1 cellular context compared by ENCODE assay signal in the genomic region with DNA sequence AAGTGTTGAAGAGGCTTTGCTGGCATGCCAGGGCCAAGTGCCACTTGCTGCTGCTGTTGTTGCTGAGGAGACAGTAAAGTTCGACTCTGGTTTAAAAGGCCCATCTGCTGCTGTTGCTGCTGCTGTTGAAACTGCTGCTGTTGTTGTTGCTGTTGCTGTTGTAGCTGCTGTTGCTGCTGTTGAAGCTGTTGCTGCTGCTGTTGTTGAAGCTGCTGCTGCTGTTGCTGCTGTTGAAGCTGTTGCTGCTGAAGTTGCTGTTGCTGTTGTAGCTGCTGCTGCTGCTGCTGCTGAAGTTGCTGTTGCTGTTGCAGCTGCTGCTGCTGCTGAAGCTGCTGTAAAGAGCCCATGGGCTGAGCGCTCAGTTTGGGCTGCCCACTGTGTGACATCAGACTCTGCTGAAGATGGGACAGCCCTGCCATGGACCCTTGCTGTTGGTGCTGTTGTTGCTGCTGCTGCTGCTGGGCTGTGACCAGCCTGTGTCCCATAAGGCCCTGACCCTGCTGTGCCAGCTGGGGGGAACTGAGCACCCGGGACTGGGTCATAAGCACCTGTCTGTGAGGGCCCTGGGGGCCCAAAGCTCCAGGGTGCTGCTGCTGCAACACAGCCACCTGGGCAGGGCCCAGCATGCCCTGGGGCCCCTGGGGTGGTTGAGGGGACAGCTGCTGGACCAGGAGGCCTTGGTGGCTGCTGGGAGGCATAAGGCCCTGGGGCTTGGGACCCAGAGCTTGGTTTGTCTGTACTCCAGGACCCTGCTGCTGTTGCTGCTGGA.
TF ChIP-seq lines count a peak whose summit lies in the region.

No MANE protein-coding gene starts in this region.

TF ChIP-seq in HepG2, 621 proteins besides CTCF, POLR2A, EP300 and RAD21:
- no peak for TF ChIP-seq RERE (CRISPR knock-in tag; IDR thresholded peaks at IDR 0.05; ENCODE audit: low read depth)
- TF ChIP-seq KLF12 (CRISPR knock-in tag; IDR thresholded peaks at IDR 0.05; ENCODE audit: borderline replicate concordance) = no peak
- no peak for TF ChIP-seq ZNF580 (CRISPR knock-in tag; IDR thresholded peaks at IDR 0.05; ENCODE audit: borderline replicate concordance, low read depth)
- TF ChIP-seq AGO1 (IDR thresholded peaks at IDR 0.05; ENCODE audit: low read depth, low read length, poor library complexity, severe bottlenecking) = no peak
- TF ChIP-seq AGO2 (optimal IDR thresholded peaks at IDR 0.05; ENCODE audit: low read depth, low read length) = peak; percentile 94
